8 cellular contexts compared by ENCODE assay signal in the genomic region with DNA sequence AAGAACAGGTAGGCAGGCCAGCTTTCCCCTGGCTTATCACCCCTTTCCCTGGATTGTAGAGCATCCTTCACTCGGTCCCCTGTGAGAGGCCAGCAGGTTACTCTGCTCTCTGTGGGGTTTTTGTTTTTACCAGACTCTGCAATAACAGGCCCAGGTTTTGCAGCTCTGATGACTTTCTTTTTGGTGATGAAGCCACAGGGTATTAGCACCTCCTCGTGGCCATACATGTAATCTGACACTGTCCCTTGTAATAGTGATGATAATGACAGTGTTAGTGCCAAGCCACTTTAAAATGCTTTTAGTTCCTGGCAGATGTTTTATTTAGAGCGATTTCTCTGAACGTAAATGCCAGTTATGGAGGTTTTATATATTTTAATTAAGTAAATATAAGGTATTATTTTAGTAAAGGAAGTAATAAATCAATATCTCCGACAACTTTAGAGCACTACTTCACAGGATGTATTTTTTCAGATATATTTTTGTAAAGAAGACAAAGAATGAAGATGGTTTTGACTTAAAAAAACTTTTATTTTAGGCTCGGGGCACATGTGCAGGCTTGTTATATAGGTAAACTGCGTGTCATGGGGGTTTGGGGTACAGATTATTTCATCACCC. TPM values are rescaled to one million over a fixed set of nuclear protein-coding genes. Genes with fewer than 3 reads are reported as not detected.
A peak's percentile ranks its signal among the peaks of the same experiment; 100 is the strongest.
DNase-seq lines count a peak whose midpoint lies in the region; ATAC-seq and TF ChIP-seq lines count a peak whose summit lies in the region.

No MANE protein-coding gene starts in this region.

- H3K27ac Mint-ChIP-seq in activated T-cell treated with anti-CD3 and anti-CD28 coated beads, Interleukin-2, amount 50 U/mL, for 24 hours, result no peak overlapping the region
- H3K27ac Mint-ChIP-seq in neural progenitor cell, result no peak overlapping the region

- no peaks in the 10 kb centered on the region for H3K27me3 Mint-ChIP-seq in activated T-cell treated with anti-CD3 and anti-CD28 coated beads, Interleukin-2, amount 50 U/mL, for 24 hours
- no peaks in the 10 kb centered on the region for H3K27me3 Mint-ChIP-seq in neural progenitor cell (ENCODE audit: insufficient read depth, low read depth)

- H3K9me2 ChIP-seq in OCI-LY1 (ENCODE audit: low read depth, low read length), result no peaks in the 10 kb centered on the region

- H3K36me3 Mint-ChIP-seq in activated T-cell treated with anti-CD3 and anti-CD28 coated beads, Interleukin-2, amount 50 U/mL, for 24 hours (ENCODE audit: low read depth), result no peaks in the 10 kb centered on the region
- H3K36me3 Mint-ChIP-seq in neural progenitor cell, result no peaks in the 10 kb centered on the region

- H3K9ac ChIP-seq in OCI-LY1 (ENCODE audit: low read length) (no peak overlapping the region), neural progenitor cell (no peak overlapping the region)

- H4K20me1 ChIP-seq in OCI-LY1 (ENCODE audit: insufficient read depth, low read length) (no peaks in the 10 kb centered on the region), neural progenitor cell (ENCODE audit: low read depth) (no peaks in the 10 kb centered on the region)

- H3K9me3 Mint-ChIP-seq in activated T-cell treated with anti-CD3 and anti-CD28 coated beads, Interleukin-2, amount 50 U/mL, for 24 hours, result no peaks in the 10 kb centered on the region
- peaks cover 3% of the 10 kb centered on the region for H3K9me3 Mint-ChIP-seq in neural progenitor cell

- H3F3A ChIP-seq in OCI-LY1 (ENCODE audit: insufficient read depth, low read length) (no peaks in the 10 kb centered on the region; the same call in 1 of the 2 replicates), neural progenitor cell (ENCODE audit: low read depth) (no peaks in the 10 kb centered on the region)

- H3K4me2 ChIP-seq in OCI-LY1 (ENCODE audit: low read length) (no peak overlapping the region), neural progenitor cell (no peak overlapping the region)

- H3K79me2 ChIP-seq in OCI-LY1 (ENCODE audit: insufficient read depth, low read length), result no peaks in the 10 kb centered on the region
- H3K79me2 ChIP-seq in neural progenitor cell (ENCODE audit: low read depth), result no peaks in the 10 kb centered on the region

- TF ChIP-seq CTCF in OCI-LY1 (IDR thresholded peaks at IDR 0.05; ENCODE audit: low read length) (peak; percentile 86), neural progenitor cell (IDR thresholded peaks at IDR 0.05) (peak; percentile 84)

- H3K36me3 ChIP-seq in OCI-LY1 (ENCODE audit: insufficient read depth, low read length), result no peaks in the 10 kb centered on the region; the same call in 1 of the 2 replicates
- H3K36me3 ChIP-seq in neural progenitor cell, result no peaks in the 10 kb centered on the region

- H3K4me3 ChIP-seq in OCI-LY1 (ENCODE audit: low read depth, low read length, poor library complexity, severe bottlenecking) (no peak overlapping the region), neural progenitor cell (no peak overlapping the region)

- H3K4me1 ChIP-seq in OCI-LY1 (ENCODE audit: insufficient read depth, low read length, severe bottlenecking), result peaks cover 37% of the 10 kb centered on the region
- no peaks in the 10 kb centered on the region for H3K4me1 ChIP-seq in neural progenitor cell

- no peaks in the 10 kb centered on the region for H3K9me3 ChIP-seq in OCI-LY1 (ENCODE audit: low read length)
- H3K9me3 ChIP-seq in neural progenitor cell (ENCODE audit: low read depth), result no peaks in the 10 kb centered on the region

- H2AFZ ChIP-seq in OCI-LY1 (ENCODE audit: low read length) (no peak overlapping the region), neural progenitor cell (replicated peaks) (peak overlapping the region; percentile 83)

- H3K4me3 Mint-ChIP-seq in activated T-cell treated with anti-CD3 and anti-CD28 coated beads, Interleukin-2, amount 50 U/mL, for 24 hours, result no peak overlapping the region
- H3K4me3 Mint-ChIP-seq in neural progenitor cell, result no peak overlapping the region

- H3K27me3 ChIP-seq in OCI-LY1 (ENCODE audit: insufficient read depth, low read length) (no peaks in the 10 kb centered on the region), neural progenitor cell (peaks cover 14% of the 10 kb centered on the region)

- DNase-seq in EH (ENCODE audit: low read depth) (peak; percentile 73), HT1080 (ENCODE audit: low read depth) (peak; percentile 50), fibroblast of peridontal ligament (ENCODE audit: extremely low read depth) (peak; percentile 84), neural progenitor cell (ENCODE audit: low spot score) (peak; percentile 79), ureter (ENCODE audit: low spot score) (peak; percentile 66)
- DNase-seq in activated T-cell treated with anti-CD3 and anti-CD28 coated beads, Interleukin-2, amount 50 U/mL, for 24 hours, result peak; percentile 51

- peak; percentile 84 for ATAC-seq in GM21528 (IDR thresholded peaks at IDR 0.05; ENCODE audit: low FRiP score, unreplicated experiment)

- peaks cover 13% of the 10 kb centered on the region for H3K4me1 Mint-ChIP-seq in activated T-cell treated with anti-CD3 and anti-CD28 coated beads, Interleukin-2, amount 50 U/mL, for 24 hours (ENCODE audit: low read depth)
- peaks cover 2% of the 10 kb centered on the region for H3K4me1 Mint-ChIP-seq in neural progenitor cell

- peak overlapping the region; percentile 91 for H3K27ac ChIP-seq in OCI-LY1 (ENCODE audit: low read depth, low read length, poor library complexity, severe bottlenecking)
- no peak overlapping the region for H3K27ac ChIP-seq in neural progenitor cell

RNA-seq across cellular contexts. Expression of gene CPHXL, which starts 38.0 kb away (rescaled TPM):
- total RNA-seq in HT1080 (2014; rRNA removed; shearing (Covaris generic)), result not detected in 2 replicates
- not detected in 2 replicates for polyA plus RNA-seq in HT1080 (2015; cell fraction: cytosol; rRNA removed)
- not detected in 2 replicates for polyA plus RNA-seq in HT1080 (2015; cell fraction: nucleus; rRNA removed)
- total RNA-seq in neural progenitor cell (ENCODE audit: low replicate concordance) (not detected in 2 replicates), ureter (not detected)
